In genomic region chr7:95245828-95246227, GRCh38 we compare ENCODE assay signal across 22 cellular contexts.
"Had no signal": no experiment of that assay in that cellular context is flagged by ENCODE, and none has a peak within 500 bp of the region (broad histone marks: within the 10 kb centered on the region; RNA-seq: fewer than 3 reads in every experiment).

No MANE protein-coding gene starts in this region.

- H3K27ac Mint-ChIP-seq: activated CD4-positive, alpha-beta memory T cell treated with anti-CD3 and anti-CD28 coated beads, Interleukin-2, amount 10 ng/mL, durations not matched to agents 7 days and 5 days; activated naive CD8-positive, alpha-beta T cell treated with anti-CD3 and anti-CD28 coated beads, Interleukin-2, amount 50 U/mL, for 24 hours; T-helper 17 cell had no signal

- H3K9me3 Mint-ChIP-seq: activated CD4-positive, alpha-beta memory T cell treated with anti-CD3 and anti-CD28 coated beads, Interleukin-2, amount 10 ng/mL, durations not matched to agents 7 days and 5 days; activated naive CD8-positive, alpha-beta T cell treated with anti-CD3 and anti-CD28 coated beads, Interleukin-2, amount 50 U/mL, for 24 hours had no signal

- ATAC-seq: activated naive CD8-positive, alpha-beta T cell treated with anti-CD3 and anti-CD28 coated beads, Interleukin-2, amount 50 U/mL, for 24 hours; gastroesophageal sphincter; heart left ventricle; T-helper 17 cell had no signal

- H3K4me1 Mint-ChIP-seq: activated CD4-positive, alpha-beta memory T cell treated with anti-CD3 and anti-CD28 coated beads, Interleukin-2, amount 10 ng/mL, durations not matched to agents 7 days and 5 days; activated naive CD8-positive, alpha-beta T cell treated with anti-CD3 and anti-CD28 coated beads, Interleukin-2, amount 50 U/mL, for 24 hours had no signal

- H3K4me3 Mint-ChIP-seq: activated CD4-positive, alpha-beta memory T cell treated with anti-CD3 and anti-CD28 coated beads, Interleukin-2, amount 10 ng/mL, durations not matched to agents 7 days and 5 days; activated naive CD8-positive, alpha-beta T cell treated with anti-CD3 and anti-CD28 coated beads, Interleukin-2, amount 50 U/mL, for 24 hours; T-helper 17 cell had no signal

- DNase-seq: activated CD4-positive, alpha-beta memory T cell treated with anti-CD3 and anti-CD28 coated beads, Interleukin-2, amount 10 ng/mL, durations not matched to agents 7 days and 5 days; activated CD4-positive, alpha-beta T cell treated with anti-CD3 and anti-CD28 coated beads for 48 hours; activated gamma-delta T cell; activated naive CD4-positive, alpha-beta T cell treated with anti-CD3 and anti-CD28 coated beads, Interleukin-2, amount 50 U/mL, for 16 hours; activated naive CD8-positive, alpha-beta T cell treated with anti-CD3 and anti-CD28 coated beads, Interleukin-2, amount 50 U/mL, for 24 hours; activated T-cell treated with anti-CD3 and anti-CD28 coated beads for 4 hours; cerebellar nuclear complex; cortex of kidney; heart left ventricle; mesenchymal stem cell; occipital lobe; posterior cingulate gyrus; sigmoid colon; stimulated activated CD4-positive, alpha-beta T cell treated with anti-CD3 and anti-CD28 coated beads, Interleukin-2, amount 100 ng/mL, for 48 hours; stimulated activated CD8-positive, alpha-beta memory T cell treated with anti-CD3 and anti-CD28 coated beads, Interleukin-4, amount 100 ng/mL, for 48 hours; stimulated activated naive CD4-positive, alpha-beta T cell treated with Interleukin-2 at 50 U/mL for 16 hours; substantia nigra; SW 1271; T-helper 17 cell; transverse colon; uterus had no signal
